Comparison of ENCODE assay signal across 1 cellular context in the genomic region with DNA sequence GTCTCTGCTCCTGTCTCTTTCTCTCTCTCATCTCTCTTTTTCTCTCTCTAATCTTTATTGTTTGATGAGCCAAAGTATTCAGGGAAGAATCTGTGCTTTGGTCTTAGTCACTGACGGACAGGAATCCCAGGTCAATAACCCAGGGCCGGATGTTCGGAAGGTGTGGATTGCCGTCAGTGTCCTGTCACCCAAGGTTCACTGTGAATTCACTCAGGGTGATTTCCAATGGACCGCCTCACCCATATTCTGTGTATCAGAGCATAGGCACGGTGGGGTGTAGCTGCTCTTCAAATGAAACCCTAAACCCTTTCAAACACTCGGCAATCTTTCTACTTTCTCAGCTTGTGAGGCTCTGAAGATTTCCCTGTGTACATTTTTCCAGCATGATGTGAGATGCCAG.
TF ChIP-seq lines count a peak whose summit lies in the region.

No MANE protein-coding gene starts in this region.

TF ChIP-seq in SK-N-SH treated with all-trans-retinoic acid at 6 μM for 48 hours, 23 proteins besides CTCF, POLR2A, EP300 and RAD21 (continued from another document):
- TF ChIP-seq ZNF8 (CRISPR knock-in tag; IDR thresholded peaks at IDR 0.05) (no peak), GLIS3 (CRISPR knock-in tag; IDR thresholded peaks at IDR 0.05) (no peak), OSR1 (CRISPR knock-in tag; IDR thresholded peaks at IDR 0.05) (no peak), ZFP3 (CRISPR knock-in tag; IDR thresholded peaks at IDR 0.05) (no peak), TOX (CRISPR knock-in tag; IDR thresholded peaks at IDR 0.05; ENCODE audit: borderline replicate concordance) (no peak), PPARA (CRISPR knock-in tag; IDR thresholded peaks at IDR 0.05; ENCODE audit: borderline replicate concordance) (no peak), ZFP30 (CRISPR knock-in tag; IDR thresholded peaks at IDR 0.05) (no peak), ZNF70 (CRISPR knock-in tag; IDR thresholded peaks at IDR 0.05) (no peak), SNAI2 (CRISPR knock-in tag; IDR thresholded peaks at IDR 0.05) (no peak), ZC3H10 (CRISPR knock-in tag; IDR thresholded peaks at IDR 0.05) (no peak), ESRRG (CRISPR knock-in tag; IDR thresholded peaks at IDR 0.05) (no peak)
- TF ChIP-seq, protein P1, sequence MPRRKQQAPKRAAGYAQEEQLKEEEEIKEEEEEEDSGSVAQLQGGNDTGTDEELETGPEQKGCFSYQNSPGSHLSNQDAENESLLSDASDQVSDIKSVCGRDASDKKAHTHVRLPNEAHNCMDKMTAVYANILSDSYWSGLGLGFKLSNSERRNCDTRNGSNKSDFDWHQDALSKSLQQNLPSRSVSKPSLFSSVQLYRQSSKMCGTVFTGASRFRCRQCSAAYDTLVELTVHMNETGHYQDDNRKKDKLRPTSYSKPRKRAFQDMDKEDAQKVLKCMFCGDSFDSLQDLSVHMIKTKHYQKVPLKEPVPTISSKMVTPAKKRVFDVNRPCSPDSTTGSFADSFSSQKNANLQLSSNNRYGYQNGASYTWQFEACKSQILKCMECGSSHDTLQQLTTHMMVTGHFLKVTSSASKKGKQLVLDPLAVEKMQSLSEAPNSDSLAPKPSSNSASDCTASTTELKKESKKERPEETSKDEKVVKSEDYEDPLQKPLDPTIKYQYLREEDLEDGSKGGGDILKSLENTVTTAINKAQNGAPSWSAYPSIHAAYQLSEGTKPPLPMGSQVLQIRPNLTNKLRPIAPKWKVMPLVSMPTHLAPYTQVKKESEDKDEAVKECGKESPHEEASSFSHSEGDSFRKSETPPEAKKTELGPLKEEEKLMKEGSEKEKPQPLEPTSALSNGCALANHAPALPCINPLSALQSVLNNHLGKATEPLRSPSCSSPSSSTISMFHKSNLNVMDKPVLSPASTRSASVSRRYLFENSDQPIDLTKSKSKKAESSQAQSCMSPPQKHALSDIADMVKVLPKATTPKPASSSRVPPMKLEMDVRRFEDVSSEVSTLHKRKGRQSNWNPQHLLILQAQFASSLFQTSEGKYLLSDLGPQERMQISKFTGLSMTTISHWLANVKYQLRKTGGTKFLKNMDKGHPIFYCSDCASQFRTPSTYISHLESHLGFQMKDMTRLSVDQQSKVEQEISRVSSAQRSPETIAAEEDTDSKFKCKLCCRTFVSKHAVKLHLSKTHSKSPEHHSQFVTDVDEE (CRISPR knock-in tag; IDR thresholded peaks at IDR 0.05), result no peak
- TF ChIP-seq, protein P2, sequence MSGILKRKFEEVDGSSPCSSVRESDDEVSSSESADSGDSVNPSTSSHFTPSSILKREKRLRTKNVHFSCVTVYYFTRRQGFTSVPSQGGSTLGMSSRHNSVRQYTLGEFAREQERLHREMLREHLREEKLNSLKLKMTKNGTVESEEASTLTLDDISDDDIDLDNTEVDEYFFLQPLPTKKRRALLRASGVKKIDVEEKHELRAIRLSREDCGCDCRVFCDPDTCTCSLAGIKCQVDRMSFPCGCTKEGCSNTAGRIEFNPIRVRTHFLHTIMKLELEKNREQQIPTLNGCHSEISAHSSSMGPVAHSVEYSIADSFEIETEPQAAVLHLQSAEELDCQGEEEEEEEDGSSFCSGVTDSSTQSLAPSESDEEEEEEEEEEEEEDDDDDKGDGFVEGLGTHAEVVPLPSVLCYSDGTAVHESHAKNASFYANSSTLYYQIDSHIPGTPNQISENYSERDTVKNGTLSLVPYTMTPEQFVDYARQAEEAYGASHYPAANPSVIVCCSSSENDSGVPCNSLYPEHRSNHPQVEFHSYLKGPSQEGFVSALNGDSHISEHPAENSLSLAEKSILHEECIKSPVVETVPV (CRISPR knock-in tag; IDR thresholded peaks at IDR 0.05), result no peak
